ENCODE assay signal across 12 cellular contexts in the genomic region with DNA sequence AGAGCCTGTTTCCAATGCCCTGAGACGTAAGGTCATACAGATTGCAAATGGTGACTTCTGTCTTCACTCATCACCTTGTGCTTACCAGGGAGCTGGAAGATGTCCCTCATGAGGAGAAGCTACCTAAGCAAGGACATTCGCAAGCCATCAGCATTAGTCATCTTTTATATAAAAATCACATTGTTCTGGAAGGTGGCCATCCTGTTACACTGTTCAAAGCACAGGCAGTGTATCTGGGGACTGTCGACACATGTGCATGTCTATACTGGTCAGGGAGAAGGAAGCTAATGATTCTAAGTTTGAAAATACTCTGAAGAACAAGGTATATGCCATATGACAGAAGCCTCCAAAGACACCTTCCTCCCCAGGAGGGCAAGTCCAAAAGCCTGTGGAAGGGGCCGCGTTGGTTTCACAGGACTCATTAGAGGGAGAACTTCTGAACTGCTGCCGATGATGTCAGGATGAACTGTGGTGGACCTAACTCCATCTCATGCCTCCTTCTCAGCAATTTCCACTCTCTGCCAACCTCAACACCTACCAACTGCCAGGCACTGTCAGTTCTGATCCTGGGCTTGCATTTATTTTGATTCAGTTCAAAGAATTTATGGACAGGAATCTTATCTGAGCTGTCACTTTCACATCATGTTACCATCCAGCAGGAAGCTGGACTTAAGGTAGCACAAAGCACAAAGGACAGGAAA. TPM values are rescaled to one million over a fixed set of nuclear protein-coding genes. Genes with fewer than 3 reads are reported as not detected.
DNase-seq lines count a peak whose midpoint lies in the region; ATAC-seq and TF ChIP-seq lines count a peak whose summit lies in the region.
"Had no signal": no experiment of that assay in that cellular context is flagged by ENCODE, and none has a peak within 500 bp of the region (broad histone marks: within the 10 kb centered on the region; RNA-seq: fewer than 3 reads in every experiment).

No MANE protein-coding gene starts in this region.

- H3K27me3 Mint-ChIP-seq in osteocyte (ENCODE audit: unreplicated experiment): no peaks in the 10 kb centered on the region
- H3K27me3 Mint-ChIP-seq in T-helper 2 cell treated with Interferon-gamma antibody and Interleukin-4, amounts not matched to agents 5 μg/mL and 100 μg/mL, for 36 hours (ENCODE audit: low read depth): peaks cover 18% of the 10 kb centered on the region

- H3K27ac ChIP-seq in right cardiac atrium (ENCODE audit: low read length) (peak overlapping the region; percentile 38), left ventricle myocardium inferior (replicated peaks) (no peak overlapping the region), adrenal gland (peak overlapping the region in 3 of 5 donors; percentile 2 to 71 (median 69))
- H3K27ac ChIP-seq: A549 had no signal

- no peak overlapping the region for H3K27ac Mint-ChIP-seq in osteocyte (ENCODE audit: unreplicated experiment)
- no peak overlapping the region for H3K27ac Mint-ChIP-seq in T-helper 2 cell treated with Interferon-gamma antibody and Interleukin-4, amounts not matched to agents 5 μg/mL and 100 μg/mL, for 36 hours
- H3K27ac Mint-ChIP-seq: CD8-positive, alpha-beta T cell had no signal

- TF ChIP-seq CTCF in left ventricle myocardium inferior (IDR thresholded peaks at IDR 0.05; ENCODE audit: borderline replicate concordance): no peak
- no peak for TF ChIP-seq CTCF in adrenal gland (IDR thresholded peaks at IDR 0.05)
- no peak for TF ChIP-seq CTCF in osteocyte (IDR thresholded peaks at IDR 0.05)

- H3K27me3 ChIP-seq in right cardiac atrium (ENCODE audit: control insufficient read depth, insufficient read depth) (no peaks in the 10 kb centered on the region), left ventricle myocardium inferior (ENCODE audit: low read depth) (peaks cover 84% of the 10 kb centered on the region), adrenal gland (no peaks in the 10 kb centered on the region)

- intact Hi-C loops in right cardiac atrium (cut with DNase I) (no loop called here), left ventricle myocardium inferior (cut with micrococcal nuclease) (no loop called here), adrenal gland (cut with DNase I) (no loop called here)

- no peaks in the 10 kb centered on the region for H3K9me3 Mint-ChIP-seq in osteocyte (ENCODE audit: unreplicated experiment)
- no peaks in the 10 kb centered on the region for H3K9me3 Mint-ChIP-seq in T-helper 2 cell treated with Interferon-gamma antibody and Interleukin-4, amounts not matched to agents 5 μg/mL and 100 μg/mL, for 36 hours
- H3K9me3 Mint-ChIP-seq: CD8-positive, alpha-beta T cell had no signal

- H3K4me1 Mint-ChIP-seq in osteocyte (ENCODE audit: unreplicated experiment): no peaks in the 10 kb centered on the region
- H3K4me1 Mint-ChIP-seq in T-helper 2 cell treated with Interferon-gamma antibody and Interleukin-4, amounts not matched to agents 5 μg/mL and 100 μg/mL, for 36 hours (ENCODE audit: low read depth): no peaks in the 10 kb centered on the region
- H3K4me1 Mint-ChIP-seq: CD14-positive monocyte had no signal

- DNase-seq in right cardiac atrium (no peak), left ventricle myocardium inferior (no peak), adrenal gland (peak in 6 of 7 donors; percentile 50 to 63 (median 56)), osteocyte (ENCODE audit: extremely low spot score, unreplicated experiment) (peak; percentile 60), NCI-H2029 treated with DMSO at 0.1 percent for 48 hours (lab: John Stamatoyannopoulos, UW) (no peak)
- no peak for DNase-seq in T-helper 2 cell treated with Interferon-gamma antibody and Interleukin-4, amounts not matched to agents 5 μg/mL and 100 μg/mL, for 36 hours (ENCODE audit: low spot score)
- DNase-seq: CD8-positive, alpha-beta T cell; COR-L47 had no signal

- H3K4me3 ChIP-seq in right cardiac atrium (ENCODE audit: low read length) (no peak overlapping the region), left ventricle myocardium inferior (no peak overlapping the region), adrenal gland (no peak overlapping the region)
- H3K4me3 ChIP-seq: A549, HAP-1 had no signal

- peak in 1 of 2 donors; percentile 26 for TF ChIP-seq POLR2A in adrenal gland (IDR thresholded peaks at IDR 0.05)

- H3K4me1 ChIP-seq in right cardiac atrium (ENCODE audit: control insufficient read depth, insufficient read depth, low read length) (no peaks in the 10 kb centered on the region), left ventricle myocardium inferior (no peaks in the 10 kb centered on the region), adrenal gland (replicated peaks in 1 of 2) (peaks cover 5 to 9% of the 10 kb centered on the region in 2 donors)
- H3K4me1 ChIP-seq: A549, HAP-1 had no signal

- ATAC-seq in right cardiac atrium (peak; percentile 62 to 65), HG03354 (IDR thresholded peaks at IDR 0.05; ENCODE audit: poor library complexity, severe bottlenecking, unreplicated experiment) (no peak)
- ATAC-seq: CD8-positive, alpha-beta T cell had no signal

- 69% methylated on average over 6 of the region's 6 CpGs for WGBS in right cardiac atrium
- 65 to 77% (median 73%) methylated on average over 6 of the region's 6 CpGs for WGBS in adrenal gland, 4 donors

- H3K9me3 ChIP-seq in right cardiac atrium (ENCODE audit: control insufficient read depth, low read length) (no peaks in the 10 kb centered on the region), left ventricle myocardium inferior (replicated peaks) (no peaks in the 10 kb centered on the region), adrenal gland (replicated peaks in 1 of 3) (no peaks in the 10 kb centered on the region)
- H3K9me3 ChIP-seq: A549, HAP-1 had no signal

- H3K36me3 ChIP-seq in left ventricle myocardium inferior (no peaks in the 10 kb centered on the region), adrenal gland (replicated peaks in 1 of 2) (no peaks in the 10 kb centered on the region)
- H3K36me3 ChIP-seq: HAP-1 had no signal

- no peak overlapping the region for H3K4me3 Mint-ChIP-seq in osteocyte (ENCODE audit: unreplicated experiment)
- H3K4me3 Mint-ChIP-seq in T-helper 2 cell treated with Interferon-gamma antibody and Interleukin-4, amounts not matched to agents 5 μg/mL and 100 μg/mL, for 36 hours: no peak overlapping the region
- H3K4me3 Mint-ChIP-seq: CD14-positive monocyte; CD8-positive, alpha-beta T cell had no signal

- no peaks in the 10 kb centered on the region for H3K36me3 Mint-ChIP-seq in osteocyte (ENCODE audit: unreplicated experiment)
- no peaks in the 10 kb centered on the region for H3K36me3 Mint-ChIP-seq in T-helper 2 cell treated with Interferon-gamma antibody and Interleukin-4, amounts not matched to agents 5 μg/mL and 100 μg/mL, for 36 hours (ENCODE audit: low read depth)
- H3K36me3 Mint-ChIP-seq: CD14-positive monocyte; CD8-positive, alpha-beta T cell had no signal

RNA-seq across cellular contexts. Expression of gene DNER, which starts 39.4 kb away (rescaled TPM):
- total RNA-seq in right cardiac atrium (10 to 100 TPM; 19.9 to 41.1 (median 32.8) TPM), left ventricle myocardium inferior (2.3 TPM), adrenal gland (100 to 1,000 TPM in 7 of 8 donors, 10 to 100 TPM in 1; 81.2 to 309 (median 200) TPM), osteocyte (0.13 and 0.19 TPM in 2 replicates)
- polyA plus RNA-seq in right cardiac atrium (13.6 TPM), adrenal gland (100 to 1,000 TPM in 1 of 3 donors, 10 to 100 TPM in 2; 49.2 to 188 (median 56.9) TPM)
- total RNA-seq: CD8-positive, alpha-beta T cell had no signal

Comparison
In these comparisons a context has a peak if more than half of its experiments do, and no peak if none do; other contexts are left out.
1. DNase-seq: peak in adrenal gland (6 of 7) and osteocyte (single experiment); none in right cardiac atrium (0 of 3), left ventricle myocardium inferior (single experiment), NCI-H2029 treated with DMSO at 0.1 percent for 48 hours (single experiment) and T-helper 2 cell treated with Interferon-gamma antibody and Interleukin-4, amounts not matched to agents 5 μg/mL and 100 μg/mL, for 36 hours (single experiment).